In the genomic region with DNA sequence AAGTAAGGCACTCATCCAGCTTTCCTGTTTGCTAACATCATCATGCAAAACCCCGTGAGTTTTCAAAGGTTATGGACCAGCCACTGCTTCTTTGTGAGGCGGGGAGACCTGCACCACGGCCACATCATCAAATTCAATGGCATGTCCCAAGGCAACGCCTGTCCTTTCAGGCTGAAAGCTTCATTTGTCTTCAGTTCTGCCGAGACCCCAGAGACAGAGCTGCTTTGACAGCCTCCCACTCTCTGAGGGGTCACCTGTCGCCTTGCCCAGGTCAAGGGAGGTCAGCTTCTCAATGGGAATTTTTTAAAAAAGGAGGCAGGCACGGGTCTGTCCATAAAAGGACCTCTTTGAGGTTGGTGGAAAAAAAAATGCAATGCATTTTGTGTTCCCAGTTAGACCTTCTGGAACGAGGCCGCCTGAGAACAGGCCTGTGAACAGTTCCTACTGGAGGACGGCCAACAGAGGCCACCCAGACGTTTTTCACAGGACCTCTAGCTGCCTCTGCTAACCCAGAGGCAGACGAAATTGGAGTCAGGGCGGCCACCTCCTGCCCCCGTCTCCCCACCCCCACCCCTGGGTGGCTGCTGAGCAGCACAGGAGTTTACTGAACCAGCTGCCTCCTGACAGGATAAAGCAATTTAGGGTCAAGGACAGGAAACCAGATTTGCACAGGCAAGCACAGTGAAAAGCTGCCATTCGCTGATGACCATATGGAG, we compare ENCODE assay signal across 13 cellular contexts.
DNase-seq lines count a peak whose midpoint lies in the region; ATAC-seq and TF ChIP-seq lines count a peak whose summit lies in the region.
"Had no signal": no experiment of that assay in that cellular context is flagged by ENCODE, and none has a peak within 500 bp of the region (broad histone marks: within the 10 kb centered on the region; RNA-seq: fewer than 3 reads in every experiment).

No MANE protein-coding gene starts in this region.

- H3K27ac ChIP-seq in ascending aorta (peak overlapping the region; percentile 87), ovary (no peak overlapping the region)
- H3K27ac ChIP-seq: epithelial cell of prostate, VCaP had no signal

- no peak for TF ChIP-seq EP300 in ovary (IDR thresholded peaks at IDR 0.05)

- ATAC-seq in left cardiac atrium (peak; percentile 86 to 89), HG02970 (IDR thresholded peaks at IDR 0.05; ENCODE audit: low FRiP score, unreplicated experiment) (no peak), HG03159 (IDR thresholded peaks at IDR 0.05; ENCODE audit: unreplicated experiment) (no peak)
- ATAC-seq in stimulated activated naive CD8-positive, alpha-beta T cell treated with anti-CD3 and anti-CD28 coated beads, Interleukin-15, amount 100 ng/mL, for 72 hours = no peak
- ATAC-seq: Panc1 had no signal

- TF ChIP-seq CTCF in ascending aorta (IDR thresholded peaks at IDR 0.05) = no peak
- TF ChIP-seq CTCF in ovary (IDR thresholded peaks at IDR 0.05) = no peak

- H3K4me1 Mint-ChIP-seq in stimulated activated naive CD8-positive, alpha-beta T cell treated with anti-CD3 and anti-CD28 coated beads, Interleukin-15, amount 100 ng/mL, for 72 hours = no peaks in the 10 kb centered on the region

- DNase-seq in Ammon's horn (ENCODE audit: low spot score) = peak; percentile 23
- peak in 1 of 2 donors; percentile 84 for DNase-seq in ascending aorta (ENCODE audit: low spot score in 2 of 2)
- DNase-seq in left cardiac atrium = peak; percentile 46
- peak; percentile 15 to 67 (median 29) for DNase-seq in ovary
- DNase-seq in stimulated activated naive CD8-positive, alpha-beta T cell treated with anti-CD3 and anti-CD28 coated beads, Interleukin-15, amount 100 ng/mL, for 72 hours = no peak
- no peak for DNase-seq in SKM-1 treated with dmso at 0.1 percent for 144 hours (lab: John Stamatoyannopoulos, UW; ENCODE audit: unreplicated experiment)
- DNase-seq: activated T-cell treated with anti-CD3 and anti-CD28 coated beads for 4 hours, Kasumi-1 had no signal

- H3K4me3 Mint-ChIP-seq in stimulated activated naive CD8-positive, alpha-beta T cell treated with anti-CD3 and anti-CD28 coated beads, Interleukin-15, amount 100 ng/mL, for 72 hours = no peak overlapping the region

- WGBS in ovary, 3 donors = 14 to 17% (median 17%) methylated on average over 15 of the region's 15 CpGs

- H3K9me3 ChIP-seq in ascending aorta (no peaks in the 10 kb centered on the region), ovary (no peaks in the 10 kb centered on the region)

- H3K4me3 ChIP-seq in ascending aorta (peak overlapping the region; percentile 32 to 51), ovary (no peak overlapping the region)

- no peak for TF ChIP-seq POLR2A in ovary (IDR thresholded peaks at IDR 0.05)

- no peak overlapping the region for H3K27ac Mint-ChIP-seq in stimulated activated naive CD8-positive, alpha-beta T cell treated with anti-CD3 and anti-CD28 coated beads, Interleukin-15, amount 100 ng/mL, for 72 hours

- H3K9me3 Mint-ChIP-seq in stimulated activated naive CD8-positive, alpha-beta T cell treated with anti-CD3 and anti-CD28 coated beads, Interleukin-15, amount 100 ng/mL, for 72 hours = no peaks in the 10 kb centered on the region

- peaks cover 23% of the 10 kb centered on the region for H3K27me3 Mint-ChIP-seq in stimulated activated naive CD8-positive, alpha-beta T cell treated with anti-CD3 and anti-CD28 coated beads, Interleukin-15, amount 100 ng/mL, for 72 hours

- H3K36me3 ChIP-seq in ascending aorta (no peaks in the 10 kb centered on the region), ovary (no peaks in the 10 kb centered on the region)

- intact Hi-C loops in ascending aorta (cut with DNase I) = loop anchor here (2.0 to 10.0 kb wide), 2 partner anchors 80 to 510 kb away; a partner anchor contains a TSS
- intact Hi-C loops in left cardiac atrium (cut with DNase I) = no loop called here
- intact Hi-C loops in ovary (cut with DNase I) = no loop called here

- H3K4me1 ChIP-seq in ascending aorta = peaks cover 0 to 15% of the 10 kb centered on the region in 2 donors
- H3K4me1 ChIP-seq in ovary (ENCODE audit: insufficient read depth) = peaks cover 5% of the 10 kb centered on the region

- H3K27me3 ChIP-seq in ascending aorta (no peaks in the 10 kb centered on the region), ovary (no peaks in the 10 kb centered on the region)

Comparison
In these comparisons a context has a peak if more than half of its experiments do, and no peak if none do; other contexts are left out.
1. DNase-seq: peak in Ammon's horn (single experiment), left cardiac atrium (single experiment) and ovary (5 of 5); none in stimulated activated naive CD8-positive, alpha-beta T cell treated with anti-CD3 and anti-CD28 coated beads, Interleukin-15, amount 100 ng/mL, for 72 hours (0 of 2) and SKM-1 treated with dmso at 0.1 percent for 144 hours (single experiment).
2. H3K27ac ChIP-seq: peak in ascending aorta (2 of 2); none in ovary (0 of 2).
3. ATAC-seq: peak in left cardiac atrium (2 of 2); none in HG02970 (single experiment), HG03159 (single experiment) and stimulated activated naive CD8-positive, alpha-beta T cell treated with anti-CD3 and anti-CD28 coated beads, Interleukin-15, amount 100 ng/mL, for 72 hours (single experiment).